21 cellular contexts compared by ENCODE assay signal in genomic region chr6:39664173-39664572, GRCh38.
A peak's percentile ranks its signal among the peaks of the same experiment; 100 is the strongest.
DNase-seq lines count a peak whose midpoint lies in the region; ATAC-seq and TF ChIP-seq lines count a peak whose summit lies in the region.
"Had no signal": no experiment of that assay in that cellular context is flagged by ENCODE, and none has a peak within 500 bp of the region (broad histone marks: within the 10 kb centered on the region; RNA-seq: fewer than 3 reads in every experiment).

No MANE protein-coding gene starts in this region.

- H3K9ac ChIP-seq in parathyroid adenoma, result no peak overlapping the region

- DNase-seq in NCI-H2171 (lab: John Stamatoyannopoulos, UW), result peak; percentile 14
- DNase-seq in dorsolateral prefrontal cortex, result no peak
- no peak for DNase-seq in SIG-M5 (lab: John Stamatoyannopoulos, UW)
- no peak for DNase-seq in occipital lobe (lab: John Stamatoyannopoulos, UW)
- DNase-seq: activated CD4-positive, alpha-beta T cell treated with anti-CD3 and anti-CD28 coated beads for 4 hours; activated gamma-delta T cell; activated T-cell treated with anti-CD3 and anti-CD28 coated beads for 4 hours; Calu3; effector memory CD4-positive, alpha-beta T cell; erythroblast; heart left ventricle; left cardiac atrium; mammary epithelial cell; NCI-H1092; NCI-H187; stimulated activated naive CD8-positive, alpha-beta T cell treated with anti-CD3 and anti-CD28 coated beads, Interleukin-15, Interleukin-2, amounts not matched to agents 100 U/mL and 50 U/mL, for 24 hours; uterus had no signal

- H3K4me3 ChIP-seq in dorsolateral prefrontal cortex, result no peak overlapping the region
- no peak overlapping the region for H3K4me3 ChIP-seq in parathyroid adenoma (ENCODE audit: low read depth, low read length)
- H3K4me3 ChIP-seq: heart left ventricle, uterus had no signal

- no peaks in the 10 kb centered on the region for H3K79me2 ChIP-seq in parathyroid adenoma

- no peak overlapping the region for H2AFZ ChIP-seq in parathyroid adenoma

- no peaks in the 10 kb centered on the region for H3K36me3 ChIP-seq in parathyroid adenoma (ENCODE audit: control insufficient read depth, insufficient read depth, low read length)
- H3K36me3 ChIP-seq: heart left ventricle, uterus had no signal

- no peak for ATAC-seq in HG03565 (IDR thresholded peaks at IDR 0.05; ENCODE audit: unreplicated experiment)
- ATAC-seq: heart left ventricle; left cardiac atrium; stimulated activated naive CD8-positive, alpha-beta T cell treated with anti-CD3 and anti-CD28 coated beads, Interleukin-15, Interleukin-2, amounts not matched to agents 100 U/mL and 50 U/mL, for 24 hours had no signal

- no peaks in the 10 kb centered on the region for H3K9me3 ChIP-seq in parathyroid adenoma (ENCODE audit: control insufficient read depth, low read length)
- H3K9me3 ChIP-seq: heart left ventricle, uterus had no signal

- H3K27me3 ChIP-seq in dorsolateral prefrontal cortex (no peaks in the 10 kb centered on the region), parathyroid adenoma (ENCODE audit: control insufficient read depth, insufficient read depth, low read length) (no peaks in the 10 kb centered on the region)
- H3K27me3 ChIP-seq: heart left ventricle, uterus had no signal

- H3K4me1 ChIP-seq in parathyroid adenoma, result no peaks in the 10 kb centered on the region
- H3K4me1 ChIP-seq: heart left ventricle, uterus had no signal

- intact Hi-C loops in dorsolateral prefrontal cortex (cut with DNase I), result loop anchor here (5.0 to 10.0 kb wide), 6 partner anchors 51 to 287 kb away; partner anchors contain the start of genes DAAM2 (in 2 of the 2) and KIF6 (in 1 of the 2)

- 0 out of 3 replicates have a peak, but pooled peaks have one; percentile 4 for TF ChIP-seq CTCF in GM12872 (IDR thresholded peaks at IDR 0.05; ENCODE audit: insufficient read depth, low read depth, low read length)
- TF ChIP-seq CTCF in dorsolateral prefrontal cortex (IDR thresholded peaks at IDR 0.05 in 54 of 56, conservative IDR thresholded peaks at IDR 0.05 in 2 of 56; ENCODE audit: low read depth in 1 of 56, partially characterized antibody in 56 of 56), result peak in 53 of 56 donors; percentile 29 to 76 (median 54)
- TF ChIP-seq CTCF in parathyroid adenoma (IDR thresholded peaks at IDR 0.05), result peak; percentile 22

- peak overlapping the region in 55 of 59 donors; percentile 21 to 94 (median 82) for H3K27ac ChIP-seq in dorsolateral prefrontal cortex
- H3K27ac ChIP-seq in parathyroid adenoma, result no peak overlapping the region
- H3K27ac ChIP-seq: heart left ventricle, uterus, VCaP had no signal

- no peak overlapping the region for H3K4me2 ChIP-seq in parathyroid adenoma (ENCODE audit: low read length)

Comparison
In these comparisons a context has a peak if more than half of its experiments do, and no peak if none do; other contexts are left out.
1. CTCF ChIP-seq: peak in every context shown above with its lines; median percentile 54 in dorsolateral prefrontal cortex; 22 in parathyroid adenoma; 4 in GM12872.